In the genomic region with DNA sequence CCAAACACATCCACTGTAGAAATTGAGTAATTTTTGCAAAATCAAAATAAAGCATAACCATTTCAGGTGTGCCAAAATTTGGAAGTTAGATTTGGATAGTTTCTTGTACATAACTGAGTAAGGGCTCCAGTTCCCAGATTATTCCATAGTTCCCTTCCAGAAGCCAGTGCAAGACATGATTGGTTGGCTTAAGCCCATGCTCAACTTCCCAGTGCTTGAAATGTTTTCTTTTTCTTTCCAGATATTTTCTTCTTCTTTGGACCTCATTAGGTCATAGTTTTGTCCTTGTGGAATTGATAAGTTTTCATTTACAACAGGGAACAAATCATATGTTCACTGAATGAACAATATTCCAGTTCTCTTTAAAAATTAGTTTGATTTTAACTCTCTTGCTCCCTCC, we compare ENCODE assay signal across 34 cellular contexts.
"Had no signal": no experiment of that assay in that cellular context is flagged by ENCODE, and none has a peak within 500 bp of the region (broad histone marks: within the 10 kb centered on the region; RNA-seq: fewer than 3 reads in every experiment).

No MANE protein-coding gene starts in this region.

- H3K27me3 ChIP-seq: adrenal gland, ascending aorta, breast epithelium, cardiac muscle cell had no signal

- H3K4me3 ChIP-seq: adrenal gland, ascending aorta, breast epithelium, cardiac muscle cell had no signal

- ATAC-seq: activated CD4-positive, CD25-positive, alpha-beta regulatory T cell treated with anti-CD3 and anti-CD28 coated beads, Interleukin-2, amount 50 U/mL, for 24 hours; activated CD8-positive, alpha-beta memory T cell treated with anti-CD3 and anti-CD28 coated beads, Interleukin-2, amount 10 ng/mL, durations not matched to agents 7 days and 5 days; activated CD8-positive, alpha-beta T cell treated with anti-CD3 and anti-CD28 coated beads, Interleukin-2, amount 10 ng/mL, durations not matched to agents 7 days and 5 days; activated naive CD8-positive, alpha-beta T cell treated with anti-CD3 and anti-CD28 coated beads, Interleukin-2, amount 50 U/mL, for 24 hours; effector memory CD8-positive, alpha-beta T cell; esophagus mucosa; T-helper 17 cell had no signal

- H3K4me3 Mint-ChIP-seq: activated B cell treated with CpG ODN at 0.5 μM for 24 hours; activated CD4-positive, alpha-beta memory T cell treated with anti-CD3 and anti-CD28 coated beads for 36 hours; activated CD4-positive, alpha-beta T cell treated with anti-CD3 and anti-CD28 coated beads, Interleukin-2, amount 10 ng/mL, durations not matched to agents 24 days and 14 days; activated CD8-positive, alpha-beta memory T cell treated with anti-CD3 and anti-CD28 coated beads, Interleukin-2, amount 10 ng/mL, durations not matched to agents 7 days and 5 days; activated CD8-positive, alpha-beta T cell treated with anti-CD3 and anti-CD28 coated beads, Interleukin-2, amount 10 ng/mL, durations not matched to agents 7 days and 5 days; activated naive CD4-positive, alpha-beta T cell treated with anti-CD3 and anti-CD28 coated beads for 36 hours; activated naive CD4-positive, alpha-beta T cell treated with anti-CD3 and anti-CD28 coated beads, Interleukin-2, amount 50 U/mL, for 24 hours; activated naive CD8-positive, alpha-beta T cell treated with anti-CD3 and anti-CD28 coated beads for 36 hours; activated naive CD8-positive, alpha-beta T cell treated with anti-CD3 and anti-CD28 coated beads, Interleukin-2, amount 50 U/mL, for 24 hours; activated T-helper 1 cell treated with anti-CD3 and anti-CD28 coated beads, Interleukin-12 subunit alpha, Interleukin-12 subunit beta, Interleukin-2, Interleukin-4 antibody, amounts not matched to agents 30 ng/mL and 10 ng/mL and 1 ng/mL, durations not matched to agents 14 hours and 24 hours and 36 hours; brain; central memory CD8-positive, alpha-beta T cell; effector memory CD8-positive, alpha-beta T cell; T-helper 17 cell; T-helper 2 cell treated with Interferon-gamma antibody and Interleukin-4, amounts not matched to agents 5 μg/mL and 100 μg/mL, for 36 hours had no signal

- H3K4me1 ChIP-seq: adrenal gland, ascending aorta, breast epithelium had no signal

- DNase-seq: activated B cell treated with CpG ODN at 0.5 μM for 24 hours; activated CD4-positive, alpha-beta memory T cell treated with anti-CD3 and anti-CD28 coated beads for 36 hours; activated CD4-positive, alpha-beta T cell treated with anti-CD3 and anti-CD28 coated beads, Interleukin-2, amount 10 ng/mL, durations not matched to agents 24 days and 14 days; activated CD8-positive, alpha-beta memory T cell treated with anti-CD3 and anti-CD28 coated beads, Interleukin-2, amount 10 ng/mL, durations not matched to agents 7 days and 5 days; activated CD8-positive, alpha-beta memory T cell treated with anti-CD3 and anti-CD28 coated beads, Interleukin-2, amount 50 U/mL, for 4 hours; activated CD8-positive, alpha-beta T cell treated with anti-CD3 and anti-CD28 coated beads, Interleukin-2, amount 10 ng/mL, durations not matched to agents 7 days and 5 days; activated effector memory CD4-positive, alpha-beta T cell treated with anti-CD3 and anti-CD28 coated beads, Interleukin-2, amount 50 U/mL, for 16 hours; activated naive CD4-positive, alpha-beta T cell treated with anti-CD3 and anti-CD28 coated beads for 36 hours; activated naive CD8-positive, alpha-beta T cell treated with anti-CD3 and anti-CD28 coated beads for 36 hours; activated naive CD8-positive, alpha-beta T cell treated with anti-CD3 and anti-CD28 coated beads, Interleukin-2, amount 50 U/mL, for 24 hours; activated T-cell treated with anti-CD3 and anti-CD28 coated beads, Interleukin-2, amount 50 U/mL, for 1 hour; activated T-cell treated with anti-CD3 and anti-CD28 coated beads, Interleukin-2, amount 50 U/mL, for 48 hours; adrenal gland; amygdala; cortex of kidney; dermis blood vessel endothelial cell; effector CD4-positive, alpha-beta T cell; effector memory CD8-positive, alpha-beta T cell; head of caudate nucleus; T-helper 1 cell; T-helper 17 cell; T1000; WERI-Rb-1 had no signal

- H3K9me3 ChIP-seq: adrenal gland, ascending aorta, breast epithelium had no signal

- H3K4me1 Mint-ChIP-seq: activated B cell treated with CpG ODN at 0.5 μM for 24 hours; activated CD4-positive, alpha-beta T cell treated with anti-CD3 and anti-CD28 coated beads, Interleukin-2, amount 10 ng/mL, durations not matched to agents 24 days and 14 days; activated CD8-positive, alpha-beta memory T cell treated with anti-CD3 and anti-CD28 coated beads, Interleukin-2, amount 10 ng/mL, durations not matched to agents 7 days and 5 days; activated naive CD4-positive, alpha-beta T cell treated with anti-CD3 and anti-CD28 coated beads, Interleukin-2, amount 50 U/mL, for 24 hours; activated naive CD8-positive, alpha-beta T cell treated with anti-CD3 and anti-CD28 coated beads for 36 hours; activated naive CD8-positive, alpha-beta T cell treated with anti-CD3 and anti-CD28 coated beads, Interleukin-2, amount 50 U/mL, for 24 hours; central memory CD8-positive, alpha-beta T cell; T-helper 17 cell had no signal

- H3K9me3 Mint-ChIP-seq: activated B cell treated with CpG ODN at 0.5 μM for 24 hours; activated CD4-positive, alpha-beta memory T cell treated with anti-CD3 and anti-CD28 coated beads for 36 hours; activated CD4-positive, alpha-beta T cell treated with anti-CD3 and anti-CD28 coated beads, Interleukin-2, amount 10 ng/mL, durations not matched to agents 24 days and 14 days; activated naive CD4-positive, alpha-beta T cell treated with anti-CD3 and anti-CD28 coated beads for 36 hours; activated naive CD4-positive, alpha-beta T cell treated with anti-CD3 and anti-CD28 coated beads, Interleukin-2, amount 50 U/mL, for 24 hours; activated naive CD8-positive, alpha-beta T cell treated with anti-CD3 and anti-CD28 coated beads, Interleukin-2, amount 50 U/mL, for 24 hours; activated T-helper 2 cell treated with anti-CD3 and anti-CD28 coated beads, Interferon-gamma antibody, Interleukin-2, Interleukin-4, amounts not matched to agents 10 μg/mL and 5 μg/mL and 100 μg/mL, durations not matched to agents 14 hours and 24 hours and 36 hours; central memory CD8-positive, alpha-beta T cell; T-helper 2 cell treated with Interferon-gamma antibody and Interleukin-4, amounts not matched to agents 5 μg/mL and 100 μg/mL, for 36 hours had no signal

- H3K36me3 Mint-ChIP-seq: activated CD4-positive, alpha-beta memory T cell treated with anti-CD3 and anti-CD28 coated beads for 36 hours; activated CD8-positive, alpha-beta memory T cell treated with anti-CD3 and anti-CD28 coated beads, Interleukin-2, amount 10 ng/mL, durations not matched to agents 7 days and 5 days; activated naive CD4-positive, alpha-beta T cell treated with anti-CD3 and anti-CD28 coated beads, Interleukin-2, amount 50 U/mL, for 24 hours; activated naive CD8-positive, alpha-beta T cell treated with anti-CD3 and anti-CD28 coated beads for 36 hours had no signal

- H3K36me3 ChIP-seq: adrenal gland, ascending aorta, breast epithelium, cardiac muscle cell, WERI-Rb-1 had no signal

- H3K27ac Mint-ChIP-seq: activated B cell treated with CpG ODN at 0.5 μM for 24 hours; activated CD4-positive, alpha-beta memory T cell treated with anti-CD3 and anti-CD28 coated beads for 36 hours; activated CD4-positive, alpha-beta T cell treated with anti-CD3 and anti-CD28 coated beads, Interleukin-2, amount 10 ng/mL, durations not matched to agents 24 days and 14 days; activated CD8-positive, alpha-beta memory T cell treated with anti-CD3 and anti-CD28 coated beads, Interleukin-2, amount 10 ng/mL, durations not matched to agents 7 days and 5 days; activated CD8-positive, alpha-beta T cell treated with anti-CD3 and anti-CD28 coated beads, Interleukin-2, amount 10 ng/mL, durations not matched to agents 7 days and 5 days; activated naive CD4-positive, alpha-beta T cell treated with anti-CD3 and anti-CD28 coated beads for 36 hours; activated naive CD4-positive, alpha-beta T cell treated with anti-CD3 and anti-CD28 coated beads, Interleukin-2, amount 50 U/mL, for 24 hours; activated naive CD8-positive, alpha-beta T cell treated with anti-CD3 and anti-CD28 coated beads for 36 hours; activated naive CD8-positive, alpha-beta T cell treated with anti-CD3 and anti-CD28 coated beads, Interleukin-2, amount 50 U/mL, for 24 hours; activated T-helper 1 cell treated with anti-CD3 and anti-CD28 coated beads, Interleukin-12 subunit alpha, Interleukin-12 subunit beta, Interleukin-2, Interleukin-4 antibody, amounts not matched to agents 30 ng/mL and 10 ng/mL and 1 ng/mL, durations not matched to agents 14 hours and 24 hours and 36 hours; activated T-helper 2 cell treated with anti-CD3 and anti-CD28 coated beads, Interferon-gamma antibody, Interleukin-2, Interleukin-4, amounts not matched to agents 10 μg/mL and 5 μg/mL and 100 μg/mL, durations not matched to agents 14 hours and 24 hours and 36 hours; effector memory CD8-positive, alpha-beta T cell; T-helper 17 cell; T-helper 2 cell treated with Interferon-gamma antibody and Interleukin-4, amounts not matched to agents 5 μg/mL and 100 μg/mL, for 36 hours had no signal

- H3K27me3 Mint-ChIP-seq: activated B cell treated with CpG ODN at 0.5 μM for 24 hours; activated CD4-positive, alpha-beta memory T cell treated with anti-CD3 and anti-CD28 coated beads for 36 hours; activated CD4-positive, alpha-beta T cell treated with anti-CD3 and anti-CD28 coated beads, Interleukin-2, amount 10 ng/mL, durations not matched to agents 24 days and 14 days; activated CD8-positive, alpha-beta memory T cell treated with anti-CD3 and anti-CD28 coated beads, Interleukin-2, amount 10 ng/mL, durations not matched to agents 7 days and 5 days; activated naive CD4-positive, alpha-beta T cell treated with anti-CD3 and anti-CD28 coated beads, Interleukin-2, amount 50 U/mL, for 24 hours; activated naive CD8-positive, alpha-beta T cell treated with anti-CD3 and anti-CD28 coated beads for 36 hours; activated naive CD8-positive, alpha-beta T cell treated with anti-CD3 and anti-CD28 coated beads, Interleukin-2, amount 50 U/mL, for 24 hours; brain; central memory CD8-positive, alpha-beta T cell; effector memory CD8-positive, alpha-beta T cell; T-helper 17 cell had no signal

- H3K27ac ChIP-seq: adrenal gland, ascending aorta, breast epithelium, cardiac muscle cell, WERI-Rb-1 had no signal
